ENCODE assay signal across 13 cellular contexts in genomic region chr15:91946914-91947313, GRCh38.
DNase-seq lines count a peak whose midpoint lies in the region; ATAC-seq and TF ChIP-seq lines count a peak whose summit lies in the region.
"Had no signal": no experiment of that assay in that cellular context is flagged by ENCODE, and none has a peak within 500 bp of the region (broad histone marks: within the 10 kb centered on the region; RNA-seq: fewer than 3 reads in every experiment).

No MANE protein-coding gene starts in this region.

- TF ChIP-seq POLR2A in NB4 (IDR thresholded peaks at IDR 0.05; ENCODE audit: extremely low read depth, insufficient read length) = no peak

- no peaks in the 10 kb centered on the region for H3K36me3 Mint-ChIP-seq in activated naive CD8-positive, alpha-beta T cell treated with anti-CD3 and anti-CD28 coated beads, Interleukin-2, amount 50 U/mL, for 24 hours (ENCODE audit: low read depth)

- no peak for ATAC-seq in left lung
- no peak for ATAC-seq in HG03175 (IDR thresholded peaks at IDR 0.05; ENCODE audit: unreplicated experiment)
- no peak for ATAC-seq in activated naive CD8-positive, alpha-beta T cell treated with anti-CD3 and anti-CD28 coated beads, Interleukin-2, amount 50 U/mL, for 24 hours

- no peaks in the 10 kb centered on the region for H3K9me3 ChIP-seq in left lung
- H3K9me3 ChIP-seq: Caco-2, ovary, tibial nerve had no signal

- no peaks in the 10 kb centered on the region for H3K27me3 ChIP-seq in left lung
- H3K27me3 ChIP-seq: ovary, tibial nerve had no signal

- peaks cover 28% of the 10 kb centered on the region for H3K4me1 Mint-ChIP-seq in activated naive CD8-positive, alpha-beta T cell treated with anti-CD3 and anti-CD28 coated beads, Interleukin-2, amount 50 U/mL, for 24 hours

- no peaks in the 10 kb centered on the region for H3K36me3 ChIP-seq in left lung
- H3K36me3 ChIP-seq: ovary, tibial nerve had no signal

- H3K9me3 Mint-ChIP-seq in activated naive CD8-positive, alpha-beta T cell treated with anti-CD3 and anti-CD28 coated beads, Interleukin-2, amount 50 U/mL, for 24 hours = no peaks in the 10 kb centered on the region

- intact Hi-C loops in left lung (cut with DNase I) = loop anchor here in 1 of 2 donors (10.0 kb wide), 2 partner anchors 82 to 128 kb away; no protein-coding TSS in a partner anchor

- no peak overlapping the region for H3K27ac Mint-ChIP-seq in activated naive CD8-positive, alpha-beta T cell treated with anti-CD3 and anti-CD28 coated beads, Interleukin-2, amount 50 U/mL, for 24 hours

- DNase-seq in NB4 (ENCODE audit: low read depth) (peak; percentile 34), cardiac fibroblast (ENCODE audit: low read depth in 2 of 2) (no peak), left lung (no peak), substantia nigra (lab: John Stamatoyannopoulos, UW) (peak in 1 of 49 donors; percentile 6), NCI-H2196 (lab: John Stamatoyannopoulos, UW; ENCODE audit: unreplicated experiment) (no peak)
- DNase-seq in activated naive CD8-positive, alpha-beta T cell treated with anti-CD3 and anti-CD28 coated beads, Interleukin-2, amount 50 U/mL, for 24 hours = no peak
- DNase-seq: anterior cingulate cortex, Caco-2, erythroblast, NCI-H1048, ovary had no signal

- H3K4me3 ChIP-seq in NB4 (ENCODE audit: low read depth, low read length) = no peak overlapping the region
- H3K4me3 ChIP-seq in cardiac fibroblast (replicated peaks in 1 of 2; ENCODE audit: low read depth in 2 of 2, low read length in 2 of 2) = no peak overlapping the region
- no peak overlapping the region for H3K4me3 ChIP-seq in left lung
- H3K4me3 ChIP-seq: ovary, tibial nerve had no signal

- peaks cover 57 to 94% of the 10 kb centered on the region in 2 donors for H3K4me1 ChIP-seq in left lung

- TF ChIP-seq CTCF in NB4 (IDR thresholded peaks at IDR 0.05; ENCODE audit: low read depth, low read length) = no peak
- peak; percentile 11 for TF ChIP-seq CTCF in cardiac fibroblast (IDR thresholded peaks at IDR 0.05; ENCODE audit: low read depth, low read length)
- TF ChIP-seq CTCF in left lung (IDR thresholded peaks at IDR 0.05) = no peak

- H3K4me3 Mint-ChIP-seq in activated naive CD8-positive, alpha-beta T cell treated with anti-CD3 and anti-CD28 coated beads, Interleukin-2, amount 50 U/mL, for 24 hours = no peak overlapping the region

- H3K27me3 Mint-ChIP-seq in activated naive CD8-positive, alpha-beta T cell treated with anti-CD3 and anti-CD28 coated beads, Interleukin-2, amount 50 U/mL, for 24 hours = no peaks in the 10 kb centered on the region

- peak overlapping the region; percentile 71 to 76 for H3K27ac ChIP-seq in left lung
- peak overlapping the region; percentile 23 for H3K27ac ChIP-seq in substantia nigra (ENCODE audit: low read depth, low read length, poor library complexity, severe bottlenecking)
- H3K27ac ChIP-seq: ovary had no signal
